In genomic region chr18:9474103-9474982, GRCh38 we compare ENCODE assay signal across 8 cellular contexts. TPM values are rescaled to one million over a fixed set of nuclear protein-coding genes. Genes with fewer than 3 reads are reported as not detected.
DNase-seq lines count a peak whose midpoint lies in the region; ATAC-seq and TF ChIP-seq lines count a peak whose summit lies in the region.

No MANE protein-coding gene starts in this region.

- H3K9ac ChIP-seq in Loucy (ENCODE audit: low read depth, low read length, poor library complexity, severe bottlenecking) = peak overlapping the region; percentile 84

- H3K36me3 ChIP-seq in Loucy (ENCODE audit: insufficient read depth, low read length) = no peaks in the 10 kb centered on the region
- H3K36me3 ChIP-seq in ovary = no peaks in the 10 kb centered on the region

- H3K27me3 Mint-ChIP-seq in activated T-helper 1 cell treated with anti-CD3 and anti-CD28 coated beads, Interleukin-12 subunit alpha, Interleukin-12 subunit beta, Interleukin-2, Interleukin-4 antibody, amounts not matched to agents 30 ng/mL and 10 ng/mL and 1 ng/mL, durations not matched to agents 14 hours and 24 hours and 36 hours (ENCODE audit: insufficient read depth) = peaks cover 10% of the 10 kb centered on the region

- ATAC-seq in GM18505 (IDR thresholded peaks at IDR 0.05; ENCODE audit: unreplicated experiment) = no peak

- H3K9me3 Mint-ChIP-seq in activated T-helper 1 cell treated with anti-CD3 and anti-CD28 coated beads, Interleukin-12 subunit alpha, Interleukin-12 subunit beta, Interleukin-2, Interleukin-4 antibody, amounts not matched to agents 30 ng/mL and 10 ng/mL and 1 ng/mL, durations not matched to agents 14 hours and 24 hours and 36 hours = peaks cover 8% of the 10 kb centered on the region

- H3K4me1 Mint-ChIP-seq in activated T-helper 1 cell treated with anti-CD3 and anti-CD28 coated beads, Interleukin-12 subunit alpha, Interleukin-12 subunit beta, Interleukin-2, Interleukin-4 antibody, amounts not matched to agents 30 ng/mL and 10 ng/mL and 1 ng/mL, durations not matched to agents 14 hours and 24 hours and 36 hours (ENCODE audit: low read depth) = peaks cover 34% of the 10 kb centered on the region

- H3K9me3 ChIP-seq in Loucy (ENCODE audit: insufficient read depth, low read depth, low read length) (no peaks in the 10 kb centered on the region), ovary (no peaks in the 10 kb centered on the region)

- H3K27me3 ChIP-seq in Loucy (ENCODE audit: insufficient read depth, low read length, poor library complexity, severe bottlenecking) (no peaks in the 10 kb centered on the region), ovary (no peaks in the 10 kb centered on the region)

- H3K27ac ChIP-seq in ovary = peak overlapping the region; percentile 54 to 81

- TF ChIP-seq CTCF in Loucy (conservative IDR thresholded peaks at IDR 0.05; ENCODE audit: low read length) (no peak), ovary (IDR thresholded peaks at IDR 0.05) (no peak)

- intact Hi-C loops in activated T-helper 1 cell treated with anti-CD3 and anti-CD28 coated beads, Interleukin-12 subunit alpha, Interleukin-12 subunit beta, Interleukin-2, Interleukin-4 antibody, amounts not matched to agents 30 ng/mL and 10 ng/mL and 1 ng/mL, durations not matched to agents 14 hours and 24 hours and 36 hours (cut with micrococcal nuclease) = loop anchor here (2.0 to 10.0 kb wide), 4 partner anchors 138 to 1520 kb away; partner anchors contain the start of gene NAPG
- intact Hi-C loops in ovary (cut with DNase I) = no loop called here
- intact Hi-C loops in posterior vena cava (cut with DNase I) = loop anchor here in 1 of 2 donors (10.0 kb wide), 1 partner anchor 140 kb away; the partner anchor contains the start of gene TWSG1

- H3K36me3 Mint-ChIP-seq in activated T-helper 1 cell treated with anti-CD3 and anti-CD28 coated beads, Interleukin-12 subunit alpha, Interleukin-12 subunit beta, Interleukin-2, Interleukin-4 antibody, amounts not matched to agents 30 ng/mL and 10 ng/mL and 1 ng/mL, durations not matched to agents 14 hours and 24 hours and 36 hours (ENCODE audit: low read depth) = peaks cover 11% of the 10 kb centered on the region

- peaks cover 25% of the 10 kb centered on the region for H4K20me1 ChIP-seq in Loucy (ENCODE audit: insufficient read depth, low read length, poor library complexity, severe bottlenecking)

- H3F3A ChIP-seq in Loucy (ENCODE audit: low read depth) = no peaks in the 10 kb centered on the region

- H3K4me2 ChIP-seq in Loucy (ENCODE audit: low read depth, low read length, poor library complexity, severe bottlenecking) = peak overlapping the region; percentile 87

- TF ChIP-seq POLR2A in ovary (IDR thresholded peaks at IDR 0.05) (no peak), GM18505 (IDR thresholded peaks at IDR 0.05; ENCODE audit: borderline replicate concordance, extremely low read depth, insufficient read depth, insufficient read length) (no peak)

- DNase-seq in DMS153 treated with DMSO at 0.1 percent for 48 hours (lab: John Stamatoyannopoulos, UW; ENCODE audit: unreplicated experiment) (peak; percentile 14), DMS153 (lab: John Stamatoyannopoulos, UW) (no peak), germinal center (ENCODE audit: low spot score) (peak; percentile 4), ovary (peak in 3 of 5 donors; percentile 13 to 27 (median 26)), posterior vena cava (ENCODE audit: low spot score) (no peak)
- no peak for DNase-seq in activated T-helper 1 cell treated with anti-CD3 and anti-CD28 coated beads, Interleukin-12 subunit alpha, Interleukin-12 subunit beta, Interleukin-2, Interleukin-4 antibody, amounts not matched to agents 30 ng/mL and 10 ng/mL and 1 ng/mL, durations not matched to agents 14 hours and 24 hours and 36 hours (ENCODE audit: low spot score)

- H2AFZ ChIP-seq in Loucy (ENCODE audit: low read length) = peak overlapping the region; percentile 99

- 22 to 25% (median 25%) methylated on average over 37 of the region's 37 CpGs for WGBS in ovary, 3 donors

- no peaks in the 10 kb centered on the region for H3K9me2 ChIP-seq in Loucy (replicated peaks; ENCODE audit: low read depth, low read length)

- peak overlapping the region; percentile 95 for H3K27ac Mint-ChIP-seq in activated T-helper 1 cell treated with anti-CD3 and anti-CD28 coated beads, Interleukin-12 subunit alpha, Interleukin-12 subunit beta, Interleukin-2, Interleukin-4 antibody, amounts not matched to agents 30 ng/mL and 10 ng/mL and 1 ng/mL, durations not matched to agents 14 hours and 24 hours and 36 hours

- peak overlapping the region; percentile 82 for H3K4me3 ChIP-seq in Loucy (ENCODE audit: low read length, poor library complexity, severe bottlenecking)
- H3K4me3 ChIP-seq in ovary = peak overlapping the region; percentile 54

- TF ChIP-seq EP300 in ovary (IDR thresholded peaks at IDR 0.05) = no peak

- H3K79me2 ChIP-seq in Loucy (ENCODE audit: insufficient read depth, low read length) = peaks cover 39% of the 10 kb centered on the region

- H3K4me1 ChIP-seq in Loucy (ENCODE audit: insufficient read depth, low read length, poor library complexity, severe bottlenecking) (peaks cover 25% of the 10 kb centered on the region), ovary (ENCODE audit: insufficient read depth) (peaks cover 2% of the 10 kb centered on the region)

- H3K4me3 Mint-ChIP-seq in activated T-helper 1 cell treated with anti-CD3 and anti-CD28 coated beads, Interleukin-12 subunit alpha, Interleukin-12 subunit beta, Interleukin-2, Interleukin-4 antibody, amounts not matched to agents 30 ng/mL and 10 ng/mL and 1 ng/mL, durations not matched to agents 14 hours and 24 hours and 36 hours = peak overlapping the region; percentile 89

RNA-seq across cellular contexts. Expression of gene RALBP1, which starts 1.0 kb away (rescaled TPM):
- 40.9 and 42.4 TPM in 2 replicates for total RNA-seq in activated T-helper 1 cell treated with anti-CD3 and anti-CD28 coated beads, Interleukin-12 subunit alpha, Interleukin-12 subunit beta, Interleukin-2, Interleukin-4 antibody, amounts not matched to agents 30 ng/mL and 10 ng/mL and 1 ng/mL, durations not matched to agents 14 hours and 24 hours and 36 hours
- total RNA-seq in ovary (10 to 100 TPM; 24.7 to 55.8 (median 42.1) TPM), posterior vena cava (10 to 100 TPM; 41.4 to 50.4 TPM)
- polyA plus RNA-seq in ovary = 10 to 100 TPM; 31.7 to 66.3 TPM

Comparison
In these comparisons a context has a peak if more than half of its experiments do, and no peak if none do; other contexts are left out.
1. DNase-seq: peak in DMS153 treated with DMSO at 0.1 percent for 48 hours (single experiment), germinal center (single experiment) and ovary (3 of 5); none in DMS153 (single experiment), activated T-helper 1 cell treated with anti-CD3 and anti-CD28 coated beads, Interleukin-12 subunit alpha, Interleukin-12 subunit beta, Interleukin-2, Interleukin-4 antibody, amounts not matched to agents 30 ng/mL and 10 ng/mL and 1 ng/mL, durations not matched to agents 14 hours and 24 hours and 36 hours (single experiment) and posterior vena cava (single experiment).